7 cellular contexts compared by ENCODE assay signal in the genomic region with DNA sequence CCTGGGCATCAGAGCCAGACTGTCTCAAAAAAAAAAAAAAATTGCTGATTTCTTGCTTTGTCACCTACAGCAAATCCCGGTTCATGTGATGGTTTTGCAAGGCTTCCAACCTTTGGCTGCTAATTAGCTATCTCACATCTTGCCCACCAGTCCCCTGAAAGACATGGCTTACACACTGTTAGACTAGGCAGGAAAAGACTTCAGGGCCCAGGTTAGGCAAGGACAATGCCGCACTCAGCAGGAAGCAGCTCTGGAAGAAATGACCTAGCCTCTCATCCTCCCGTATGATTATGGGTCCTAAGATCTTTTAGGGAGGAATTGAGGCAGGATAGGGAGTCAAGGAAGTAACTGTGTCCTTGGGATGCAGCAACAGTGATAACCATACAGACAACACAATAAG. TPM values are rescaled to one million over a fixed set of nuclear protein-coding genes. Genes with fewer than 3 reads are reported as not detected.
"Had no signal": no experiment of that assay in that cellular context is flagged by ENCODE, and none has a peak within 500 bp of the region (broad histone marks: within the 10 kb centered on the region; RNA-seq: fewer than 3 reads in every experiment).

No MANE protein-coding gene starts in this region.

- H2AFZ ChIP-seq: GM23248 had no signal

- H3K4me3 ChIP-seq: GM23248 had no signal

- FAIRE-seq: H1, H54 had no signal

- DNase-seq: GM23248, H9, HCEC 1CT, KBM-7 had no signal

- H3K9ac ChIP-seq: GM23248 had no signal

- H3K27ac ChIP-seq: GM23248 had no signal

RNA-seq across cellular contexts. Expression of gene POU5F1, which starts 40.4 kb away (rescaled TPM):
- total RNA-seq: HT1080 had no signal
